Comparison of ENCODE assay signal across 1 cellular context in genomic region chr11:111384494-111384893, GRCh38.
TF ChIP-seq lines count a peak whose summit lies in the region.

No MANE protein-coding gene starts in this region.

TF ChIP-seq in GM23338, 12 proteins besides CTCF, POLR2A, EP300 and RAD21 (continued from another document):
- TF ChIP-seq REST (IDR thresholded peaks at IDR 0.05; ENCODE audit: unreplicated experiment) (no peak), JUNB (IDR thresholded peaks at IDR 0.05; ENCODE audit: unreplicated experiment) (no peak), ZNF462 (CRISPR knock-in tag; IDR thresholded peaks at IDR 0.05) (no peak), EZH2 (IDR thresholded peaks at IDR 0.05; ENCODE audit: low read depth, unreplicated experiment) (no peak), ZNF114 (CRISPR knock-in tag; IDR thresholded peaks at IDR 0.05) (no peak), CREB1 (CRISPR knock-in tag; IDR thresholded peaks at IDR 0.05; ENCODE audit: low read depth) (no peak), STAT1 (IDR thresholded peaks at IDR 0.05; ENCODE audit: unreplicated experiment) (no peak)
